Comparison of ENCODE assay signal across 8 cellular contexts in genomic region chr7:30164567-30164966, GRCh38. TPM values are rescaled to one million over a fixed set of nuclear protein-coding genes. Genes with fewer than 3 reads are reported as not detected.
DNase-seq lines count a peak whose midpoint lies in the region; ATAC-seq and TF ChIP-seq lines count a peak whose summit lies in the region.

No MANE protein-coding gene starts in this region.

- peaks cover 36% of the 10 kb centered on the region for H3K4me1 Mint-ChIP-seq in Calu3 (ENCODE audit: low read depth, unreplicated experiment)

- peak overlapping the region; percentile 16 for H3K27ac Mint-ChIP-seq in Calu3 (ENCODE audit: unreplicated experiment)

- H3K27me3 Mint-ChIP-seq in Calu3 (ENCODE audit: unreplicated experiment), result peaks cover 18% of the 10 kb centered on the region

- H3K9me3 ChIP-seq in vagina, result no peaks in the 10 kb centered on the region

- peaks cover 43% of the 10 kb centered on the region for H3K4me1 ChIP-seq in vagina

- POLR2A ChIA-PET in HEK293T (lab: Yijun Ruan, JAX), result no interaction called here

- H3K27me3 ChIP-seq in vagina, result no peaks in the 10 kb centered on the region

- DNase-seq in Calu3 (peak; percentile 56), HEK293T (ENCODE audit: extremely low spot score) (peak; percentile 45), NCI-H460 (ENCODE audit: extremely low read depth, low read depth) (peak; percentile 47), amniotic stem cell (lab: John Stamatoyannopoulos, UW) (peak; percentile 6), hippocampal formation (lab: John Stamatoyannopoulos, UW) (peak; percentile 28 to 93), stromal cell of bone marrow (ENCODE audit: low read depth) (peak; percentile 50), vagina (ENCODE audit: extremely low spot score in 2 of 2) (no peak)

- no peak overlapping the region for H3K4me3 ChIP-seq in vagina

- intact Hi-C loops in Calu3 (cut with micrococcal nuclease; ENCODE audit: unreplicated experiment) (loop anchor here (1.0 to 10.0 kb wide), 5 partner anchors 90 to 398 kb away; no protein-coding TSS in a partner anchor), vagina (cut with DNase I) (no loop called here)

- H3K36me3 ChIP-seq in vagina, result no peaks in the 10 kb centered on the region

- TF ChIP-seq CTCF in Calu3 (IDR thresholded peaks at IDR 0.05; ENCODE audit: unreplicated experiment), result peak; percentile 72
- peak in 1 of 3 experiments; percentile 22 for TF ChIP-seq CTCF in vagina (IDR thresholded peaks at IDR 0.05)

- no peak for TF ChIP-seq POLR2A in vagina (IDR thresholded peaks at IDR 0.05)

- ATAC-seq in HG02852 (IDR thresholded peaks at IDR 0.05; ENCODE audit: unreplicated experiment), result no peak

- H3K36me3 Mint-ChIP-seq in Calu3 (ENCODE audit: insufficient read depth, unreplicated experiment), result peaks cover 7% of the 10 kb centered on the region

- CTCF ChIA-PET in Calu3 (lab: Charles Lee), result interaction anchor here (0.7 to 1.2 kb wide), 15 partner anchors 9 to 400 kb away, joined by 3 to 14 read pairs (median 3); no protein-coding TSS in a partner anchor
- CTCF ChIA-PET in HEK293T (lab: Yijun Ruan, JAX), result interaction anchor here (0.6 to 1.4 kb wide), 3 partner anchors 9 to 243 kb away, joined by 3 to 4 read pairs (median 3); no protein-coding TSS in a partner anchor

- BruUV-seq in Calu3 (replicated peaks; lab: Mats Ljungman, UMichigan), result no TSS peak

- no peak overlapping the region for H3K4me3 Mint-ChIP-seq in Calu3 (ENCODE audit: low read depth, unreplicated experiment)

- no peaks in the 10 kb centered on the region for H3K9me3 Mint-ChIP-seq in Calu3 (ENCODE audit: low read depth, unreplicated experiment)

- no peak overlapping the region for H3K27ac ChIP-seq in vagina

TF ChIP-seq in HEK293T, 16 proteins besides CTCF, POLR2A, EP300 and RAD21:
- no peak for TF ChIP-seq LEF1 (IDR thresholded peaks at IDR 0.05; ENCODE audit: borderline replicate concordance)
- no peak for TF ChIP-seq BHLHE40 (IDR thresholded peaks at IDR 0.05; ENCODE audit: borderline replicate concordance)
- TF ChIP-seq NFRKB (IDR thresholded peaks at IDR 0.05), result no peak

RNA-seq across cellular contexts. Expression of gene MTURN, which starts 29.8 kb away (rescaled TPM):
- 6.4 and 6.5 TPM in 2 replicates for total RNA-seq in Calu3 (2022)
- total RNA-seq in NCI-H460 (2014; rRNA removed; shearing (Covaris generic)), result 2.5 TPM in 2 replicates
- polyA plus RNA-seq in NCI-H460 (2014; cell fraction: nucleus; rRNA removed), result 6.1 and 9.5 TPM in 2 replicates
- 44.2 TPM for total RNA-seq in vagina

Comparison
In these comparisons a context has a peak if more than half of its experiments do, and no peak if none do; other contexts are left out.
1. DNase-seq: peak in Calu3 (single experiment), HEK293T (single experiment), NCI-H460 (single experiment), amniotic stem cell (single experiment), hippocampal formation (2 of 2) and stromal cell of bone marrow (single experiment); none in vagina (0 of 2).